ENCODE assay signal across 15 cellular contexts in genomic region chr1:213277036-213277435, GRCh38.
A peak's percentile ranks its signal among the peaks of the same experiment; 100 is the strongest.
DNase-seq lines count a peak whose midpoint lies in the region; ATAC-seq and TF ChIP-seq lines count a peak whose summit lies in the region.
"Had no signal": no experiment of that assay in that cellular context is flagged by ENCODE, and none has a peak within 500 bp of the region (broad histone marks: within the 10 kb centered on the region; RNA-seq: fewer than 3 reads in every experiment).

No MANE protein-coding gene starts in this region.

- CTCF ChIA-PET in GM10248 (lab: Yijun Ruan, JAX) = interaction anchor here (1.1 to 1.8 kb wide), 3 partner anchors 11 to 28 kb away, joined by 3 read pairs; no protein-coding TSS in a partner anchor

- ATAC-seq in HG03469 (IDR thresholded peaks at IDR 0.05; ENCODE audit: unreplicated experiment) = no peak
- ATAC-seq: Panc1, SK-N-SH treated with all-trans-retinoic acid at 6 μM for 48 hours had no signal

- POLR2A ChIA-PET in GM10248 (lab: Yijun Ruan, JAX) = no interaction called here

- no peak for TF ChIP-seq CTCF in GM10248 (IDR thresholded peaks at IDR 0.05; ENCODE audit: control extremely low read depth, extremely low read depth, low read depth, missing control alignments)

- DNase-seq in DMS53 treated with DMSO at 0.1 percent for 48 hours (lab: John Stamatoyannopoulos, UW; ENCODE audit: unreplicated experiment) (peak; percentile 11), RPMI8226 (peak; percentile 41), iris pigment epithelial cell (ENCODE audit: low read depth) (peak; percentile 53), renal cortical epithelial cell (ENCODE audit: low read depth) (peak; percentile 17), glomerular visceral epithelial cell (ENCODE audit: extremely low spot score) (no peak), GM10248 (ENCODE audit: extremely low spot score) (no peak)
- DNase-seq: DMS 273 treated with DMSO at 0.1 percent for 48 hours, H9, Kasumi-1, NCI-H2029 treated with DMSO at 0.1 percent for 48 hours, NCI-H526, Right ventricle myocardium superior had no signal

Comparison
In these comparisons a context has a peak if more than half of its experiments do, and no peak if none do; other contexts are left out.
1. DNase-seq: peak in DMS53 treated with DMSO at 0.1 percent for 48 hours (single experiment), RPMI8226 (single experiment), iris pigment epithelial cell (single experiment) and renal cortical epithelial cell (single experiment); none in glomerular visceral epithelial cell (single experiment) and GM10248 (single experiment).